ENCODE assay signal across 23 cellular contexts in the genomic region with DNA sequence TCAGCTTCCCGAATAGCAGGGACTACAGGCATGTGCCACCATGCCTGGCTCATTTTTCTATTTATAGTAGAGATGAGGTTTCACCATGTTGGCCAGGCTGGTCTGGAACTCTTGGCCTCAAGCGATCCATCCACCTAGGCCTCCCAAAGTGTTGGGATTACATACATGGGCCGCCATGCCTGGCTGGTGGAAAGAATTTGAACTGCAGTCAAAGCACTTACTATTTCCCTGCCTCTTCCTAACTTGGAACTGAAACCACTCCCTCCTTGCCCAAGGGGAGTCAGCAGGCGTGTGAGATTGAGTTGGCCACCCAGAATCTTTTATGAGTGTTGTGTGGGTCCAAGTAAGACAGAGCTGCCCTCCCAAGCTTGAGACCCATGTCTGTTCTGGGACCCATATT.
"Had no signal": no experiment of that assay in that cellular context is flagged by ENCODE, and none has a peak within 500 bp of the region (broad histone marks: within the 10 kb centered on the region; RNA-seq: fewer than 3 reads in every experiment).

No MANE protein-coding gene starts in this region.

- H3K9me3 ChIP-seq: body of pancreas, neutrophil, pancreas, thyroid gland had no signal

- ATAC-seq: activated CD8-positive, alpha-beta T cell treated with anti-CD3 and anti-CD28 coated beads, Interleukin-2, amount 10 ng/mL, durations not matched to agents 7 days and 5 days; body of pancreas; natural killer cell treated with Interleukin-12 subunit alpha and Interleukin-12 subunit beta and Interleukin-15 and Interleukin-18, amount 100 ng/mL, for 72 hours; pancreas; psoas muscle; stimulated activated naive CD8-positive, alpha-beta T cell treated with anti-CD3 and anti-CD28 coated beads, Interleukin-15, Interleukin-2, amounts not matched to agents 100 U/mL and 50 U/mL, for 24 hours had no signal

- DNase-seq: activated CD4-positive, alpha-beta T cell treated with anti-CD3 and anti-CD28 coated beads for 1 hour; activated CD4-positive, alpha-beta T cell treated with anti-CD3 and anti-CD28 coated beads, Interleukin-2, amount 50 U/mL, for 1 hour; activated CD8-positive, alpha-beta T cell treated with anti-CD3 and anti-CD28 coated beads, Interleukin-2, amount 10 ng/mL, durations not matched to agents 7 days and 5 days; activated gamma-delta T cell; activated naive CD4-positive, alpha-beta T cell treated with anti-CD3 and anti-CD28 coated beads, Interleukin-2, amount 50 U/mL, for 16 hours; anterior cingulate cortex; body of pancreas; caudate nucleus; dermis blood vessel endothelial cell; effector CD8-positive, alpha-beta T cell; left ventricle myocardium inferior; pancreas; psoas muscle; stimulated activated CD4-positive, alpha-beta T cell treated with anti-CD3 and anti-CD28 coated beads, Interleukin-12 subunit alpha, Interleukin-12 subunit beta, amount 100 ng/mL, for 4 hours; stimulated activated CD4-positive, alpha-beta T cell treated with anti-CD3 and anti-CD28 coated beads, Interleukin-4, amount 100 ng/mL, for 4 hours; stimulated activated naive CD8-positive, alpha-beta T cell treated with anti-CD3 and anti-CD28 coated beads, Interleukin-15, Interleukin-2, amounts not matched to agents 100 U/mL and 50 U/mL, for 24 hours; thyroid gland had no signal

- H3K27ac Mint-ChIP-seq: activated CD8-positive, alpha-beta T cell treated with anti-CD3 and anti-CD28 coated beads, Interleukin-2, amount 10 ng/mL, durations not matched to agents 7 days and 5 days; activated T-helper 1 cell treated with anti-CD3 and anti-CD28 coated beads, Interleukin-12 subunit alpha, Interleukin-12 subunit beta, Interleukin-2, Interleukin-4 antibody, amounts not matched to agents 30 ng/mL and 10 ng/mL and 1 ng/mL, durations not matched to agents 14 hours and 24 hours and 36 hours; mesothelial cell of epicardium; natural killer cell treated with Interleukin-12 subunit alpha and Interleukin-12 subunit beta and Interleukin-15 and Interleukin-18, amount 100 ng/mL, for 72 hours had no signal

- H3K27me3 ChIP-seq: body of pancreas, neutrophil, pancreas, right atrium auricular region, thyroid gland had no signal

- H3K36me3 ChIP-seq: left ventricle myocardium inferior, neutrophil, pancreas, right atrium auricular region, thyroid gland had no signal

- H3K9me3 Mint-ChIP-seq: activated T-helper 1 cell treated with anti-CD3 and anti-CD28 coated beads, Interleukin-12 subunit alpha, Interleukin-12 subunit beta, Interleukin-2, Interleukin-4 antibody, amounts not matched to agents 30 ng/mL and 10 ng/mL and 1 ng/mL, durations not matched to agents 14 hours and 24 hours and 36 hours had no signal

- H3K4me3 ChIP-seq: body of pancreas, left ventricle myocardium inferior, pancreas, psoas muscle, right atrium auricular region, thyroid gland had no signal

- H3K4me1 ChIP-seq: body of pancreas, pancreas, psoas muscle, thyroid gland had no signal

- H3K27ac ChIP-seq: body of pancreas, left ventricle myocardium inferior, neutrophil, pancreas, psoas muscle, right atrium auricular region, thyroid gland, VCaP had no signal

- H3K36me3 Mint-ChIP-seq: natural killer cell treated with Interleukin-12 subunit alpha and Interleukin-12 subunit beta and Interleukin-15 and Interleukin-18, amount 100 ng/mL, for 72 hours had no signal

- H3K4me3 Mint-ChIP-seq: activated CD8-positive, alpha-beta T cell treated with anti-CD3 and anti-CD28 coated beads, Interleukin-2, amount 10 ng/mL, durations not matched to agents 7 days and 5 days; activated T-helper 1 cell treated with anti-CD3 and anti-CD28 coated beads, Interleukin-12 subunit alpha, Interleukin-12 subunit beta, Interleukin-2, Interleukin-4 antibody, amounts not matched to agents 30 ng/mL and 10 ng/mL and 1 ng/mL, durations not matched to agents 14 hours and 24 hours and 36 hours; mesothelial cell of epicardium; natural killer cell treated with Interleukin-12 subunit alpha and Interleukin-12 subunit beta and Interleukin-15 and Interleukin-18, amount 100 ng/mL, for 72 hours had no signal
